In the genomic region with DNA sequence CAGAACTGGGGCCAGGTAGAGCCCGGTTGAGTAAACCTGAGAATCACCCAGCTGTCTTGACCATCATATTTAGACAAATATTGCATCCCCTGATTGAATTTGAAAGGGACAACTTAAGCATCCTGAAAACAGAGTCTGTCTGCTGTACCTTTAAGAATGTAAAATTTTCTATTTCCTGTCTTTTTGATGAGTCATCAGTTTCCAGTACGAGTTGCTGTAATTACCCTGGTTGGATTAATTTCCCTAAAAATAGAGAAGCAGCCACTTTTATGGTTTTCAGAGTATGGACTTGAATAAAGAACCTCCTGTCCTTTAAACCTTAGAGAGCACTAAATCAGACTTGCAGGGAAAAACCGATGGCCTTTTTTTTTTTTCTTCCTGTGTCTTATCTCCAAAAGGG, we compare ENCODE assay signal across 8 cellular contexts.
DNase-seq lines count a peak whose midpoint lies in the region; ATAC-seq and TF ChIP-seq lines count a peak whose summit lies in the region.

No MANE protein-coding gene starts in this region.

- H3K4me1 Mint-ChIP-seq in activated naive CD8-positive, alpha-beta T cell treated with anti-CD3 and anti-CD28 coated beads for 36 hours: peaks cover 10% of the 10 kb centered on the region

- intact Hi-C loops in lower lobe of right lung (cut with DNase I): no loop called here

- H3K36me3 Mint-ChIP-seq in activated naive CD8-positive, alpha-beta T cell treated with anti-CD3 and anti-CD28 coated beads for 36 hours: peaks cover 3% of the 10 kb centered on the region

- H3K4me3 Mint-ChIP-seq in activated naive CD8-positive, alpha-beta T cell treated with anti-CD3 and anti-CD28 coated beads for 36 hours: no peak overlapping the region

- H2AFZ ChIP-seq in Loucy (ENCODE audit: low read length): no peak overlapping the region

- DNase-seq in Caki2 (ENCODE audit: low read depth) (peak; percentile 34), lower lobe of right lung (no peak), cortex of kidney (lab: John Stamatoyannopoulos, UW) (no peak), right atrium auricular region (ENCODE audit: low spot score) (no peak)
- DNase-seq in activated naive CD8-positive, alpha-beta T cell treated with anti-CD3 and anti-CD28 coated beads for 36 hours: no peak

- H3K27ac Mint-ChIP-seq in activated naive CD8-positive, alpha-beta T cell treated with anti-CD3 and anti-CD28 coated beads for 36 hours: peak overlapping the region; percentile 54

- in situ Hi-C loops in Caki2 (cut with HindIII; ENCODE audit: low pct_unique_long_range_greater_than_20kb, low sequenced_read_pairs): no loop called here

- H3K36me3 ChIP-seq in Loucy (ENCODE audit: insufficient read depth, low read length) (peaks cover 42% of the 10 kb centered on the region; the same call in 1 of the 2 replicates), lower lobe of right lung (peaks cover 5% of the 10 kb centered on the region), right atrium auricular region (peaks cover 1% of the 10 kb centered on the region)

- no peak for ATAC-seq in lower lobe of right lung
- no peak for ATAC-seq in GM18868 (IDR thresholded peaks at IDR 0.05; ENCODE audit: unreplicated experiment)
- no peak for ATAC-seq in GM19035 (IDR thresholded peaks at IDR 0.05; ENCODE audit: unreplicated experiment)

- H3K4me1 ChIP-seq in Loucy (ENCODE audit: insufficient read depth, low read length, poor library complexity, severe bottlenecking): peaks cover 13% of the 10 kb centered on the region
- H3K4me1 ChIP-seq in lower lobe of right lung: peaks cover 22% of the 10 kb centered on the region
- peaks cover 3 to 18% of the 10 kb centered on the region in 2 donors for H3K4me1 ChIP-seq in right atrium auricular region

- no peaks in the 10 kb centered on the region for H3F3A ChIP-seq in Loucy (ENCODE audit: low read depth)

- H3K27ac ChIP-seq in lower lobe of right lung (peak overlapping the region; percentile 56), right atrium auricular region (no peak overlapping the region)

- H3K27me3 Mint-ChIP-seq in activated naive CD8-positive, alpha-beta T cell treated with anti-CD3 and anti-CD28 coated beads for 36 hours: no peaks in the 10 kb centered on the region

- peak overlapping the region; percentile 62 for H3K9ac ChIP-seq in Loucy (ENCODE audit: low read depth, low read length, poor library complexity, severe bottlenecking)

- H3K27me3 ChIP-seq in Loucy (ENCODE audit: insufficient read depth, low read length, poor library complexity, severe bottlenecking) (no peaks in the 10 kb centered on the region), lower lobe of right lung (ENCODE audit: low read depth) (no peaks in the 10 kb centered on the region), right atrium auricular region (no peaks in the 10 kb centered on the region)

- H3K9me2 ChIP-seq in Loucy (replicated peaks; ENCODE audit: low read depth, low read length): no peaks in the 10 kb centered on the region

- no peaks in the 10 kb centered on the region for H4K20me1 ChIP-seq in Loucy (ENCODE audit: insufficient read depth, low read length, poor library complexity, severe bottlenecking)

- no peaks in the 10 kb centered on the region for H3K9me3 Mint-ChIP-seq in activated naive CD8-positive, alpha-beta T cell treated with anti-CD3 and anti-CD28 coated beads for 36 hours

- H3K4me3 ChIP-seq in Loucy (ENCODE audit: low read length, poor library complexity, severe bottlenecking): peak overlapping the region; percentile 15
- no peak overlapping the region for H3K4me3 ChIP-seq in lower lobe of right lung
- H3K4me3 ChIP-seq in right atrium auricular region: no peak overlapping the region

- H3K9me3 ChIP-seq in Loucy (ENCODE audit: insufficient read depth, low read depth, low read length) (no peaks in the 10 kb centered on the region), lower lobe of right lung (no peaks in the 10 kb centered on the region), right atrium auricular region (no peaks in the 10 kb centered on the region)

- TF ChIP-seq CTCF in Loucy (conservative IDR thresholded peaks at IDR 0.05; ENCODE audit: low read length): no peak
- no peak for TF ChIP-seq CTCF in lower lobe of right lung (IDR thresholded peaks at IDR 0.05)
- no peak for TF ChIP-seq CTCF in right atrium auricular region (IDR thresholded peaks at IDR 0.05)

- H3K4me2 ChIP-seq in Loucy (ENCODE audit: low read depth, low read length, poor library complexity, severe bottlenecking): peak overlapping the region; percentile 60

- H3K79me2 ChIP-seq in Loucy (ENCODE audit: insufficient read depth, low read length): no peaks in the 10 kb centered on the region
